ENCODE assay signal across 1 cellular context in genomic region chr9:34124103-34124502, GRCh38.
TF ChIP-seq lines count a peak whose summit lies in the region.

No MANE protein-coding gene starts in this region.

TF ChIP-seq in HepG2, 621 proteins besides CTCF, POLR2A, EP300 and RAD21:
- TF ChIP-seq ZNF335 (CRISPR knock-in tag; IDR thresholded peaks at IDR 0.05) (no peak), GTF2F1 (IDR thresholded peaks at IDR 0.05; ENCODE audit: low read length) (no peak), ZNF816 (CRISPR knock-in tag; IDR thresholded peaks at IDR 0.05; ENCODE audit: borderline replicate concordance) (no peak), NFRKB (IDR thresholded peaks at IDR 0.05) (no peak), ZFP36L1 (CRISPR knock-in tag; IDR thresholded peaks at IDR 0.05) (no peak), FLYWCH1 (CRISPR knock-in tag; IDR thresholded peaks at IDR 0.05) (no peak), ZNF280D (CRISPR knock-in tag; IDR thresholded peaks at IDR 0.05) (no peak), NR1H2 (CRISPR knock-in tag; IDR thresholded peaks at IDR 0.05; ENCODE audit: borderline replicate concordance, low read depth) (no peak), MED13 (CRISPR knock-in tag; IDR thresholded peaks at IDR 0.05) (no peak)
- TF ChIP-seq, protein P1, sequence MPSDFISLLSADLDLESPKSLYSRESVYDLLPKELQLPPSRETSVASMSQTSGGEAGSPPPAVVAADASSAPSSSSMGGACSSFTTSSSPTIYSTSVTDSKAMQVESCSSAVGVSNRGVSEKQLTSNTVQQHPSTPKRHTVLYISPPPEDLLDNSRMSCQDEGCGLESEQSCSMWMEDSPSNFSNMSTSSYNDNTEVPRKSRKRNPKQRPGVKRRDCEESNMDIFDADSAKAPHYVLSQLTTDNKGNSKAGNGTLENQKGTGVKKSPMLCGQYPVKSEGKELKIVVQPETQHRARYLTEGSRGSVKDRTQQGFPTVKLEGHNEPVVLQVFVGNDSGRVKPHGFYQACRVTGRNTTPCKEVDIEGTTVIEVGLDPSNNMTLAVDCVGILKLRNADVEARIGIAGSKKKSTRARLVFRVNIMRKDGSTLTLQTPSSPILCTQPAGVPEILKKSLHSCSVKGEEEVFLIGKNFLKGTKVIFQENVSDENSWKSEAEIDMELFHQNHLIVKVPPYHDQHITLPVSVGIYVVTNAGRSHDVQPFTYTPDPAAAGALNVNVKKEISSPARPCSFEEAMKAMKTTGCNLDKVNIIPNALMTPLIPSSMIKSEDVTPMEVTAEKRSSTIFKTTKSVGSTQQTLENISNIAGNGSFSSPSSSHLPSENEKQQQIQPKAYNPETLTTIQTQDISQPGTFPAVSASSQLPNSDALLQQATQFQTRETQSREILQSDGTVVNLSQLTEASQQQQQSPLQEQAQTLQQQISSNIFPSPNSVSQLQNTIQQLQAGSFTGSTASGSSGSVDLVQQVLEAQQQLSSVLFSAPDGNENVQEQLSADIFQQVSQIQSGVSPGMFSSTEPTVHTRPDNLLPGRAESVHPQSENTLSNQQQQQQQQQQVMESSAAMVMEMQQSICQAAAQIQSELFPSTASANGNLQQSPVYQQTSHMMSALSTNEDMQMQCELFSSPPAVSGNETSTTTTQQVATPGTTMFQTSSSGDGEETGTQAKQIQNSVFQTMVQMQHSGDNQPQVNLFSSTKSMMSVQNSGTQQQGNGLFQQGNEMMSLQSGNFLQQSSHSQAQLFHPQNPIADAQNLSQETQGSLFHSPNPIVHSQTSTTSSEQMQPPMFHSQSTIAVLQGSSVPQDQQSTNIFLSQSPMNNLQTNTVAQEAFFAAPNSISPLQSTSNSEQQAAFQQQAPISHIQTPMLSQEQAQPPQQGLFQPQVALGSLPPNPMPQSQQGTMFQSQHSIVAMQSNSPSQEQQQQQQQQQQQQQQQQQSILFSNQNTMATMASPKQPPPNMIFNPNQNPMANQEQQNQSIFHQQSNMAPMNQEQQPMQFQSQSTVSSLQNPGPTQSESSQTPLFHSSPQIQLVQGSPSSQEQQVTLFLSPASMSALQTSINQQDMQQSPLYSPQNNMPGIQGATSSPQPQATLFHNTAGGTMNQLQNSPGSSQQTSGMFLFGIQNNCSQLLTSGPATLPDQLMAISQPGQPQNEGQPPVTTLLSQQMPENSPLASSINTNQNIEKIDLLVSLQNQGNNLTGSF (CRISPR knock-in tag; IDR thresholded peaks at IDR 0.05), result no peak
